In the genomic region with DNA sequence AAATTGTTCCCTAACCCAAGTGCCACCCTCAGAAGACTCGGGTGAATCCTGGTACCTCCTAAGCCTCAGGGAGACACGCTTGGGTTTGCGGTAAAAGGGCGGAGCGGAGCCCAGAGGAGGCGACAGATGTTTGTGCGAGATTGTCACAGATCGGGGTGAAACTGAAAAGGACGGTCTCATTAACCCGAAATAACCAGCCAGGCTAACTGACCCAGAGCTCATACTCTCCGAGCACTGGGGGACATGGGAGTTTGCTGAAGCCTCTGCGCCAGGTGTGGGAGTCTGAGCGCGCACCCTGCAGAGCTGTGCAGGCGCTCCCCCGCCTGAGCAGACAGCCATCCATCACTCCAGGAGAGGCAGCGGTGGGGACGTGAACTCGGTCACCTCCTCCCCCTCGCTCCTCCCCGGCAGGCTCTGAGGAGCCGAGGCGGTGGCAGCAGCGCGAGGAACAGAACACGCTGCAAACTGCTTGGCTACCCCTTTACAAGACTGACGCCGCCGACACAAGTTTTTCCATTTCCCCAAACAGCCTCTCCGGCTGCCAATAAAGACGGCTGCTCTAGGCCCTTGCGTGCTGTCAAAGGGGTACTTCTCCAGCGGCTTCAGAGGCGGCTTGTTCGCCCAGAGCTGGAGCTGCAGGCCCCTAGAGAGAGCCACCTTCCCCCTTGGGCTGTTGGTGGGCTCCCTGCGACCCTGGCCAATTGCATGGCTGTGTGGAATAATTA, we compare ENCODE assay signal across 8 cellular contexts. TPM values are rescaled to one million over a fixed set of nuclear protein-coding genes. Genes with fewer than 3 reads are reported as not detected.
DNase-seq lines count a peak whose midpoint lies in the region; ATAC-seq lines count a peak whose summit lies in the region.

No MANE protein-coding gene starts in this region.

- H3K4me3 Mint-ChIP-seq in activated CD8-positive, alpha-beta memory T cell treated with anti-CD3 and anti-CD28 coated beads, Interleukin-2, amount 10 ng/mL, durations not matched to agents 7 days and 5 days: no peak overlapping the region
- H3K4me3 Mint-ChIP-seq in memory B cell: peak overlapping the region; percentile 6

- no peak overlapping the region for H3K27ac Mint-ChIP-seq in activated CD8-positive, alpha-beta memory T cell treated with anti-CD3 and anti-CD28 coated beads, Interleukin-2, amount 10 ng/mL, durations not matched to agents 7 days and 5 days
- no peak overlapping the region for H3K27ac Mint-ChIP-seq in memory B cell

- CTCF ChIA-PET in activated CD8-positive, alpha-beta memory T cell treated with anti-CD3 and anti-CD28 coated beads, Interleukin-2, amount 10 ng/mL, durations not matched to agents 7 days and 5 days (lab: Charles Lee): no interaction called here

- no peaks in the 10 kb centered on the region for H3K9me3 Mint-ChIP-seq in activated CD8-positive, alpha-beta memory T cell treated with anti-CD3 and anti-CD28 coated beads, Interleukin-2, amount 10 ng/mL, durations not matched to agents 7 days and 5 days (ENCODE audit: low read depth)
- H3K9me3 Mint-ChIP-seq in memory B cell: no peaks in the 10 kb centered on the region

- DNase-seq in activated CD8-positive, alpha-beta memory T cell treated with anti-CD3 and anti-CD28 coated beads, Interleukin-2, amount 10 ng/mL, durations not matched to agents 7 days and 5 days: no peak
- no peak for DNase-seq in activated CD8-positive, alpha-beta memory T cell treated with anti-CD3 and anti-CD28 coated beads, Interleukin-2, amount 50 U/mL, for 48 hours
- DNase-seq in NCI-H510A (lab: John Stamatoyannopoulos, UW): peak; percentile 86
- DNase-seq in memory B cell (ENCODE audit: low spot score in 2 of 2): no peak
- DNase-seq in NCI-H1092 (lab: John Stamatoyannopoulos, UW): no peak
- DNase-seq in NCI-H2196 (lab: John Stamatoyannopoulos, UW; ENCODE audit: unreplicated experiment): no peak
- DNase-seq in foreskin melanocyte: no peak

- peak; percentile 51 for ATAC-seq in activated CD8-positive, alpha-beta memory T cell treated with anti-CD3 and anti-CD28 coated beads, Interleukin-2, amount 10 ng/mL, durations not matched to agents 7 days and 5 days
- peak; percentile 78 for ATAC-seq in HG02763 (IDR thresholded peaks at IDR 0.05; ENCODE audit: unreplicated experiment)
- peak; percentile 47 for ATAC-seq in memory B cell (ENCODE audit: low read depth)

- H3K36me3 Mint-ChIP-seq in activated CD8-positive, alpha-beta memory T cell treated with anti-CD3 and anti-CD28 coated beads, Interleukin-2, amount 10 ng/mL, durations not matched to agents 7 days and 5 days: no peaks in the 10 kb centered on the region
- no peaks in the 10 kb centered on the region for H3K36me3 Mint-ChIP-seq in memory B cell

- peaks cover 88% of the 10 kb centered on the region for H3K27me3 Mint-ChIP-seq in activated CD8-positive, alpha-beta memory T cell treated with anti-CD3 and anti-CD28 coated beads, Interleukin-2, amount 10 ng/mL, durations not matched to agents 7 days and 5 days
- H3K27me3 Mint-ChIP-seq in memory B cell: peaks cover 23% of the 10 kb centered on the region

- peaks cover 7% of the 10 kb centered on the region for H3K4me1 Mint-ChIP-seq in activated CD8-positive, alpha-beta memory T cell treated with anti-CD3 and anti-CD28 coated beads, Interleukin-2, amount 10 ng/mL, durations not matched to agents 7 days and 5 days
- H3K4me1 Mint-ChIP-seq in memory B cell: peaks cover 2% of the 10 kb centered on the region

RNA-seq across cellular contexts. Expression of gene RRAGC, which starts 43.5 kb away (rescaled TPM):
- 10 to 100 TPM; 12.0 to 16.7 TPM for total RNA-seq in activated CD8-positive, alpha-beta memory T cell treated with anti-CD3 and anti-CD28 coated beads, Interleukin-2, amount 10 ng/mL, durations not matched to agents 7 days and 5 days

RNA-seq across cellular contexts. Expression of gene MYCBP, which starts 57.1 kb away (rescaled TPM):
- 10 to 100 TPM; 45.0 to 45.3 TPM for total RNA-seq in activated CD8-positive, alpha-beta memory T cell treated with anti-CD3 and anti-CD28 coated beads, Interleukin-2, amount 10 ng/mL, durations not matched to agents 7 days and 5 days
